ENCODE assay signal across 14 cellular contexts in genomic region chr20:45651726-45652125, GRCh38. TPM values are rescaled to one million over a fixed set of nuclear protein-coding genes. Genes with fewer than 3 reads are reported as not detected.
DNase-seq lines count a peak whose midpoint lies in the region; ATAC-seq and TF ChIP-seq lines count a peak whose summit lies in the region.
"Not testable (repeated sequence)": the region's sequence is repeated elsewhere in the genome, so short reads cannot be mapped to it uniquely, and the experiment has no call there.
"Had no signal": no experiment of that assay in that cellular context is flagged by ENCODE, and none has a peak within 500 bp of the region (broad histone marks: within the 10 kb centered on the region; RNA-seq: fewer than 3 reads in every experiment).

No MANE protein-coding gene starts in this region.

- H3K4me3 Mint-ChIP-seq in Calu3 (ENCODE audit: low read depth, unreplicated experiment) = not testable (repeated sequence)

- not testable (repeated sequence) for TF ChIP-seq CTCF in Calu3 (IDR thresholded peaks at IDR 0.05; ENCODE audit: unreplicated experiment); HEK293 (tag by site-specific recombination; IDR thresholded peaks at IDR 0.05); lower lobe of right lung (IDR thresholded peaks at IDR 0.05); upper lobe of left lung (IDR thresholded peaks at IDR 0.05)

- H3K9me3 Mint-ChIP-seq in Calu3 (ENCODE audit: low read depth, unreplicated experiment) = not testable (repeated sequence)

- TF ChIP-seq POLR2A in upper lobe of left lung (IDR thresholded peaks at IDR 0.05) = not testable (repeated sequence)

- not testable (repeated sequence) for H3K4me3 ChIP-seq in HEK293 (ENCODE audit: low read depth, low read length); lower lobe of right lung; upper lobe of left lung

- H3K4me1 Mint-ChIP-seq in Calu3 (ENCODE audit: low read depth, unreplicated experiment) = not testable (repeated sequence)

- H3K27me3 ChIP-seq in lower lobe of right lung (ENCODE audit: low read depth); upper lobe of left lung: not testable (repeated sequence)

- not testable (repeated sequence) for H3K27ac ChIP-seq in HEK293 (ENCODE audit: extremely low read depth, low read depth, low read length); lower lobe of right lung; upper lobe of left lung

- H3K36me3 ChIP-seq in HEK293 (ENCODE audit: control insufficient read depth in 2 of 2, insufficient read depth in 1 of 2, low read length in 2 of 2); lower lobe of right lung; upper lobe of left lung: not testable (repeated sequence)

- BruUV-seq in Calu3 (replicated peaks; lab: Mats Ljungman, UMichigan) = not testable (repeated sequence)

- WGBS in upper lobe of left lung, 2 donors = 52 to 64% methylated on average over 7 of the region's 7 CpGs

- intact Hi-C loops in Calu3 (cut with micrococcal nuclease; ENCODE audit: unreplicated experiment); lower lobe of right lung (cut with DNase I): not testable (repeated sequence)

- H3K27me3 Mint-ChIP-seq in Calu3 (ENCODE audit: unreplicated experiment) = peaks cover 59% of the 10 kb centered on the region

- TF ChIP-seq EP300 in upper lobe of left lung (IDR thresholded peaks at IDR 0.05) = not testable (repeated sequence)

- not testable (repeated sequence) for H3K4me1 ChIP-seq in HEK293 (ENCODE audit: control insufficient read depth, insufficient read depth, low read length); lower lobe of right lung; upper lobe of left lung

- peak; percentile 22 for DNase-seq in Calu3
- DNase-seq in NCI-H2029 (lab: John Stamatoyannopoulos, UW) = peak; percentile 81
- DNase-seq in NCI-H2196 (lab: John Stamatoyannopoulos, UW; ENCODE audit: unreplicated experiment) = peak; percentile 5
- DNase-seq in NCI-H69 (lab: John Stamatoyannopoulos, UW) = peak; percentile 2
- peak; percentile 20 for DNase-seq in SHP77 treated with DMSO at 0.1 percent for 48 hours (lab: John Stamatoyannopoulos, UW)
- peak; percentile 76 for DNase-seq in lower lobe of right lung
- peak; percentile 26 to 82 for DNase-seq in upper lobe of left lung

- CTCF ChIA-PET in Calu3 (lab: Charles Lee); HEK293 (lab: Yijun Ruan, JAX): not testable (repeated sequence)

- not testable (repeated sequence) for H3K27ac Mint-ChIP-seq in Calu3 (ENCODE audit: unreplicated experiment)

- ATAC-seq in lower lobe of right lung; upper lobe of left lung (ENCODE audit: low FRiP score in 2 of 2): not testable (repeated sequence)

- POLR2A ChIA-PET in HEK293 (lab: Yijun Ruan, JAX) = not testable (repeated sequence)

- H3K9me3 ChIP-seq in HEK293 (ENCODE audit: control insufficient read depth, insufficient read depth, low read depth, low read length); lower lobe of right lung; upper lobe of left lung: not testable (repeated sequence)

- not testable (repeated sequence) for H3K36me3 Mint-ChIP-seq in Calu3 (ENCODE audit: insufficient read depth, unreplicated experiment)

TF ChIP-seq in HEK293, 187 proteins besides CTCF, POLR2A, EP300 and RAD21:
- TF ChIP-seq KLF1 (tag by site-specific recombination; IDR thresholded peaks at IDR 0.05) = 0 out of 2 replicates have a peak, but pooled peaks have one; percentile 11

RNA-seq across cellular contexts. Expression of gene WFDC11, which starts 18.3 kb away (rescaled TPM):
- total RNA-seq in Calu3 (2022) = not detected in 2 replicates
- total RNA-seq in lower lobe of right lung = not detected
- total RNA-seq in upper lobe of left lung = not detected
- total RNA-seq: CD4-positive, alpha-beta T cell; Daoy; G401; K562; M059J; Peyer's patch had no signal

RNA-seq across cellular contexts. Expression of gene WFDC9, which starts 20.6 kb away (rescaled TPM):
- total RNA-seq in Calu3 (2022) (not detected in 2 replicates), lower lobe of right lung (not detected), upper lobe of left lung (not detected)
- total RNA-seq: CD4-positive, alpha-beta T cell; Daoy; G401; K562; M059J; Peyer's patch had no signal

RNA-seq across cellular contexts. Expression of gene WFDC10A, which starts 22.2 kb away (rescaled TPM):
- not detected in 2 replicates for total RNA-seq in Calu3 (2022)
- total RNA-seq in lower lobe of right lung = not detected
- total RNA-seq in upper lobe of left lung = not detected
- total RNA-seq: CD4-positive, alpha-beta T cell; Daoy; G401; K562; M059J; Peyer's patch had no signal

RNA-seq across cellular contexts. Expression of gene WFDC13, which starts 50.1 kb away (rescaled TPM):
- not detected in 2 replicates for total RNA-seq in Calu3 (2022)
- not detected for total RNA-seq in lower lobe of right lung
- total RNA-seq in upper lobe of left lung = not detected
- total RNA-seq: CD4-positive, alpha-beta T cell; Daoy; G401; K562; M059J; Peyer's patch had no signal

RNA-seq across cellular contexts. Expression of gene WFDC10B, which starts 53.1 kb away (rescaled TPM):
- total RNA-seq in Calu3 (2022) = not detected in 2 replicates
- 1.2 TPM for total RNA-seq in lower lobe of right lung
- total RNA-seq in upper lobe of left lung = 1 to 10 TPM in 4 of 6 donors, not detected in 2; 1.1 to 9.4 (median 1.6) TPM
- total RNA-seq: CD4-positive, alpha-beta T cell; Daoy; G401; K562; M059J; Peyer's patch had no signal

Comparison
In these comparisons a context has a peak if more than half of its experiments do, and no peak if none do; other contexts are left out.
1. DNase-seq: peak in every context shown above with its lines; median percentile 81 in NCI-H2029; 76 in lower lobe of right lung; 54 in upper lobe of left lung; 22 in Calu3; 20 in SHP77 treated with DMSO at 0.1 percent for 48 hours; 5 in NCI-H2196; 2 in NCI-H69.